2 cellular contexts compared by ENCODE assay signal in genomic region chr22:19722915-19723164, GRCh38.
TF ChIP-seq lines count a peak whose summit lies in the region.

No MANE protein-coding gene starts in this region.

TF ChIP-seq in HepG2, 621 proteins besides CTCF, POLR2A, EP300 and RAD21:
- TF ChIP-seq PTBP1 (IDR thresholded peaks at IDR 0.05; ENCODE audit: low read depth, low read length, poor library complexity, severe bottlenecking) (peak; percentile 4), MED1 (CRISPR knock-in tag; IDR thresholded peaks at IDR 0.05) (peak; percentile 24; the same call in 1 of the 2 replicates), ZNF704 (CRISPR knock-in tag; IDR thresholded peaks at IDR 0.05; ENCODE audit: borderline replicate concordance) (no peak; the same call in 1 of the 2 replicates), SP4 (CRISPR knock-in tag; IDR thresholded peaks at IDR 0.05) (peak; percentile 5; the same call in 1 of the 2 replicates), DMAP1 (CRISPR knock-in tag; IDR thresholded peaks at IDR 0.05) (no peak), HOXA5 (CRISPR knock-in tag; IDR thresholded peaks at IDR 0.05) (0 out of 2 replicates have a peak, but pooled peaks have one; percentile 50), ZBTB4 (CRISPR knock-in tag; IDR thresholded peaks at IDR 0.05; ENCODE audit: borderline replicate concordance) (0 out of 2 replicates have a peak, but pooled peaks have one; percentile 5), ZFP90 (CRISPR knock-in tag; IDR thresholded peaks at IDR 0.05; ENCODE audit: borderline replicate concordance) (0 out of 2 replicates have a peak, but pooled peaks have one; percentile 56), ZBTB21 (CRISPR knock-in tag; IDR thresholded peaks at IDR 0.05) (no peak), YEATS4 (CRISPR knock-in tag; IDR thresholded peaks at IDR 0.05; ENCODE audit: borderline replicate concordance) (0 out of 2 replicates have a peak, but pooled peaks have one; percentile 10), ZIK1 (CRISPR knock-in tag; IDR thresholded peaks at IDR 0.05; ENCODE audit: borderline replicate concordance, low read depth) (0 out of 2 replicates have a peak, but pooled peaks have one; percentile 3), ZNF616 (CRISPR knock-in tag; IDR thresholded peaks at IDR 0.05; ENCODE audit: low read depth) (0 out of 2 replicates have a peak, but pooled peaks have one; percentile 14), SMAD1 (CRISPR knock-in tag; IDR thresholded peaks at IDR 0.05; ENCODE audit: borderline replicate concordance, low read depth) (0 out of 2 replicates have a peak, but pooled peaks have one; percentile 17), ZNF761 (CRISPR knock-in tag; conservative IDR thresholded peaks at IDR 0.05) (0 out of 2 replicates have a peak, but pooled peaks have one; percentile 9), ZNF891 (CRISPR knock-in tag; IDR thresholded peaks at IDR 0.05) (0 out of 2 replicates have a peak, but pooled peaks have one; percentile 13)

TF ChIP-seq in K562, 482 proteins besides CTCF, POLR2A, EP300 and RAD21:
- TF ChIP-seq SMARCC2 (IDR thresholded peaks at IDR 0.05; ENCODE audit: low read depth) = no peak
- peak; percentile 7; the same call in 1 of the 2 replicates for TF ChIP-seq ZFPM2 (CRISPR knock-in tag; IDR thresholded peaks at IDR 0.05)
- TF ChIP-seq ZNF253 (CRISPR knock-in tag; conservative IDR thresholded peaks at IDR 0.05) = peak; percentile 26; the same call in 1 of the 2 replicates
- no peak for TF ChIP-seq TRIM25 (IDR thresholded peaks at IDR 0.05; ENCODE audit: borderline replicate concordance)
- no peak for TF ChIP-seq MCM3 (IDR thresholded peaks at IDR 0.05)
- TF ChIP-seq ZC3H11A (IDR thresholded peaks at IDR 0.05; ENCODE audit: low read depth, low read length) = 0 out of 2 replicates have a peak, but pooled peaks have one; percentile 12
- TF ChIP-seq PHTF2 (CRISPR knock-in tag; IDR thresholded peaks at IDR 0.05) = 0 out of 2 replicates have a peak, but pooled peaks have one; percentile 54
- peak; percentile 70 for TF ChIP-seq GTF2A2 (tag; IDR thresholded peaks at IDR 0.05)
- TF ChIP-seq ZBTB5 (IDR thresholded peaks at IDR 0.05) = 0 out of 2 replicates have a peak, but pooled peaks have one; percentile 51
- TF ChIP-seq PRMT5 (CRISPR knock-in tag; IDR thresholded peaks at IDR 0.05) = no peak
- TF ChIP-seq MLX (CRISPR knock-in tag; conservative IDR thresholded peaks at IDR 0.05) = 0 out of 4 replicates have a peak, but pooled peaks of 1 of the 2 experiments have one; percentile 14
- 0 out of 2 replicates have a peak, but pooled peaks have one; percentile 56 for TF ChIP-seq CEBPZ (IDR thresholded peaks at IDR 0.05; ENCODE audit: borderline replicate concordance, low read depth, low read length)
- 0 out of 4 replicates have a peak, but pooled peaks of 1 of the 2 experiments have one; percentile 29 for TF ChIP-seq ZMIZ1 (IDR thresholded peaks at IDR 0.05; ENCODE audit: low read depth in 2 of 2, low read length in 2 of 2)
- no peak for TF ChIP-seq STAT6 (CRISPR knock-in tag; IDR thresholded peaks at IDR 0.05)
- TF ChIP-seq ZNF316 (IDR thresholded peaks at IDR 0.05) = peak; percentile 44; the same call in 1 of the 2 replicates
- no peak for TF ChIP-seq STAG1 (CRISPR knock-in tag; IDR thresholded peaks at IDR 0.05; ENCODE audit: borderline replicate concordance)
- TF ChIP-seq JUNB (CRISPR knock-in tag; conservative IDR thresholded peaks at IDR 0.05) = no peak
- TF ChIP-seq ARID2 (IDR thresholded peaks at IDR 0.05) = 0 out of 2 replicates have a peak, but pooled peaks have one; percentile 53
- TF ChIP-seq SMARCA5 (IDR thresholded peaks at IDR 0.05) = peak; percentile 93; the same call in 1 of the 2 replicates
- TF ChIP-seq YY1 (IDR thresholded peaks at IDR 0.05; ENCODE audit: borderline replicate concordance in 1 of 3, control insufficient read depth in 1 of 3, extremely low read depth in 1 of 3, insufficient read depth in 3 of 3, insufficient read length in 1 of 3, insufficient replicate concordance in 2 of 3, low read depth in 1 of 3, low read length in 2 of 3) = peak in 1 of 3 experiments; percentile 36
- no peak for TF ChIP-seq ARID3B (CRISPR knock-in tag; IDR thresholded peaks at IDR 0.05; ENCODE audit: borderline replicate concordance)
